ENCODE assay signal across 19 cellular contexts in the genomic region with DNA sequence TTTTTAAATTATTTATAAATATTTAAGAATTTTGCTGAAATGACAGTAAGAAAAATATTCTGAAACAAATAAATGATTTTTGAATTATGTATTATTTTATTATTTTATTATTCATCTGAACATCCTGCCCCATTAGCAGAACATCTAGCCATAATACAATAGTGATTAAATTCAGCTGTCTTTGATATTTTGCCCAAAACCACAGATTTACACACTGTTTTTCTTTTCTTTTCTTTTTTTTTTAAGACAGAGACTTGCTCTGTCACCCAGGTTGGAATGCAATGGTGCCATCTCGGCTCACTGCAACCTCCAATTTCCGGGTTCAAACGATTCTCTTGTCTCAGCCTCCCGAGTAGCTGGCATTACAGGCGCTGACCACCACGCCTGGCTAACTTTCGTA. TPM values are rescaled to one million over a fixed set of nuclear protein-coding genes. Genes with fewer than 3 reads are reported as not detected.
DNase-seq lines count a peak whose midpoint lies in the region; ATAC-seq, FAIRE-seq and TF ChIP-seq lines count a peak whose summit lies in the region.
"Had no signal": no experiment of that assay in that cellular context is flagged by ENCODE, and none has a peak within 500 bp of the region (broad histone marks: within the 10 kb centered on the region; RNA-seq: fewer than 3 reads in every experiment).

No MANE protein-coding gene starts in this region.

- no peak overlapping the region for H2BK5ac ChIP-seq in neuronal stem cell (ENCODE audit: low read length)

- H2AK5ac ChIP-seq in neuronal stem cell (ENCODE audit: low read depth, low read length) = no peak overlapping the region

- no peak overlapping the region for H3K27ac ChIP-seq in small intestine (ENCODE audit: low read depth in 1 of 2, low read length in 1 of 2)
- no peak overlapping the region for H3K27ac ChIP-seq in neuronal stem cell (replicated peaks; ENCODE audit: low read length)
- H3K27ac ChIP-seq: Peyer's patch had no signal

- H3K4me3 ChIP-seq in fibroblast of mammary gland (ENCODE audit: control insufficient read depth, low read depth, low read length) (no peak overlapping the region), small intestine (ENCODE audit: low read depth in 1 of 2, low read length in 2 of 2) (no peak overlapping the region), neuronal stem cell (ENCODE audit: low read length in 2 of 2) (no peak overlapping the region)
- H3K4me3 ChIP-seq: K562, Peyer's patch had no signal

- H2AFZ ChIP-seq in neuronal stem cell (ENCODE audit: low read length) = no peak overlapping the region

- H3K36me3 ChIP-seq in small intestine (ENCODE audit: control insufficient read depth in 2 of 2, insufficient read depth in 2 of 2, low read length in 2 of 2) (no peaks in the 10 kb centered on the region), neuronal stem cell (replicated peaks in 1 of 2; ENCODE audit: control insufficient read depth in 2 of 2, insufficient read depth in 2 of 2, low read length in 2 of 2) (no peaks in the 10 kb centered on the region)
- H3K36me3 ChIP-seq: Peyer's patch had no signal

- H3K14ac ChIP-seq in neuronal stem cell (ENCODE audit: low read length) = no peak overlapping the region

- WGBS in small intestine, 3 donors = 91 to 96% (median 94%) methylated on average over 7 of the region's 7 CpGs
- WGBS in neuronal stem cell (ENCODE audit: extremely low coverage in 2 of 2, insufficient read length in 2 of 2, insufficient replicate concordance in 1 of 2), 2 donors = no CpG with 5 or more reads among the region's 7 CpGs

- H4K91ac ChIP-seq in neuronal stem cell (ENCODE audit: low read depth, low read length, poor library complexity) = no peak overlapping the region

- no peak overlapping the region for H2BK15ac ChIP-seq in neuronal stem cell (ENCODE audit: low read length)

- no peak overlapping the region for H3K4ac ChIP-seq in neuronal stem cell (ENCODE audit: low read length)

- peak; percentile 75 for FAIRE-seq in G401.6 (lab: Jason Lieb, UNC)
- peak; percentile 46 for FAIRE-seq in TTC549 (lab: Jason Lieb, UNC)
- peak; percentile 61 for FAIRE-seq in small intestine (lab: Jason Lieb, UNC)
- FAIRE-seq: GM12892, K562 had no signal

- no peak overlapping the region for H3K4me2 ChIP-seq in neuronal stem cell (ENCODE audit: insufficient read depth, low read length, poor library complexity, severe bottlenecking)

- no peak overlapping the region for H3K18ac ChIP-seq in neuronal stem cell (ENCODE audit: low read length)

- DNase-seq in fibroblast of mammary gland (ENCODE audit: low read depth) (peak; percentile 66), small intestine (no peak), neuronal stem cell (ENCODE audit: low spot score) (no peak)
- DNase-seq: ACHN; C1 segment of cervical spinal cord; CD8-positive, alpha-beta memory T cell; HCEC 1CT; NCI-H1105 treated with DMSO at 0.1 percent for 48 hours; NCI-H1694; NCI-H2081 treated with DMSO at 0.1 percent for 48 hours; Peyer's patch had no signal

- TF ChIP-seq CTCF in fibroblast of mammary gland (conservative IDR thresholded peaks at IDR 0.05; ENCODE audit: control insufficient read depth, insufficient read depth, low read depth, low read length) = no peak

- H3K23ac ChIP-seq in neuronal stem cell (ENCODE audit: low read depth, low read length, poor library complexity) = no peak overlapping the region

- peaks cover 0 to 3% of the 10 kb centered on the region in 2 donors for H3K4me1 ChIP-seq in small intestine (ENCODE audit: control insufficient read depth in 2 of 2, insufficient read depth in 1 of 2, low read depth in 1 of 2, low read length in 1 of 2)
- no peaks in the 10 kb centered on the region for H3K4me1 ChIP-seq in neuronal stem cell (ENCODE audit: control insufficient read depth in 2 of 2, insufficient read depth in 1 of 2, low read depth in 1 of 2, low read length in 2 of 2)

- no peak overlapping the region for H2BK12ac ChIP-seq in neuronal stem cell (ENCODE audit: low read length)

- H3K9ac ChIP-seq in neuronal stem cell (ENCODE audit: low read depth, low read length, poor library complexity) = no peak overlapping the region

- H3K79me1 ChIP-seq in neuronal stem cell (ENCODE audit: low read depth, low read length) = no peaks in the 10 kb centered on the region

- no peak overlapping the region for H4K8ac ChIP-seq in neuronal stem cell (ENCODE audit: low read depth, low read length)

- H3K9me3 ChIP-seq in small intestine (ENCODE audit: control insufficient read depth, low read depth) (no peaks in the 10 kb centered on the region), neuronal stem cell (replicated peaks in 1 of 2; ENCODE audit: control insufficient read depth in 2 of 2, insufficient read depth in 1 of 2, low read depth in 1 of 2, low read length in 2 of 2) (no peaks in the 10 kb centered on the region)
- H3K9me3 ChIP-seq: Peyer's patch had no signal

- ATAC-seq in HG02885 (IDR thresholded peaks at IDR 0.05; ENCODE audit: poor library complexity, unreplicated experiment) = no peak
- ATAC-seq in HG03439 (IDR thresholded peaks at IDR 0.05; ENCODE audit: unreplicated experiment) = no peak
- ATAC-seq: K562, Right ventricle myocardium inferior, SK-N-SH treated with all-trans-retinoic acid at 6 μM for 48 hours had no signal

- no peak overlapping the region for H2BK120ac ChIP-seq in neuronal stem cell (ENCODE audit: low read depth, low read length)

- H3K27me3 ChIP-seq in small intestine (ENCODE audit: control insufficient read depth in 2 of 2, insufficient read depth in 2 of 2, low read length in 2 of 2) (no peaks in the 10 kb centered on the region), neuronal stem cell (ENCODE audit: control insufficient read depth in 3 of 3, insufficient read depth in 3 of 3, low read depth in 1 of 3, low read length in 3 of 3) (no peaks in the 10 kb centered on the region)
- H3K27me3 ChIP-seq: Peyer's patch had no signal

RNA-seq across cellular contexts. Expression of a gene that starts 1.9 kb away (rescaled TPM):
- polyA plus RNA-seq in small intestine = not detected
- polyA plus RNA-seq in neuronal stem cell (2013, experiment 1 of 2) = not detected
- not detected for polyA plus RNA-seq in neuronal stem cell (2013, experiment 2 of 2)
- polyA plus RNA-seq: CD8-positive, alpha-beta memory T cell; K562 had no signal

RNA-seq across cellular contexts. Expression of a gene that starts 10.6 kb away (rescaled TPM):
- 100 to 1,000 TPM; 202 to 336 (median 210) TPM for polyA plus RNA-seq in small intestine
- polyA plus RNA-seq in neuronal stem cell (2013, experiment 1 of 2) = not detected
- not detected for polyA plus RNA-seq in neuronal stem cell (2013, experiment 2 of 2)
- polyA plus RNA-seq: CD8-positive, alpha-beta memory T cell; K562 had no signal
